Comparison of ENCODE assay signal across 8 cellular contexts in genomic region chr1:89358287-89358893, GRCh38. TPM values are rescaled to one million over a fixed set of nuclear protein-coding genes. Genes with fewer than 3 reads are reported as not detected.
DNase-seq lines count a peak whose midpoint lies in the region; ATAC-seq and TF ChIP-seq lines count a peak whose summit lies in the region.

No MANE protein-coding gene starts in this region.

- DNase-seq in D341Med (ENCODE audit: low spot score) (peak; percentile 65), MG63 (peak; percentile 46), SJCRH30 (peak; percentile 56 to 75), foreskin melanocyte (peak; percentile 52), osteoblast (ENCODE audit: insufficient read length, low spot score, missing footprints) (peak; percentile 25), thyroid gland (peak; percentile 74 to 85)
- DNase-seq in activated effector memory CD4-positive, alpha-beta T cell treated with Interleukin-2 at 50 U/mL for 16 hours = peak; percentile 70

- no peak overlapping the region for H3K27ac ChIP-seq in SJCRH30
- no peak overlapping the region for H3K27ac ChIP-seq in osteoblast (ENCODE audit: low read depth, low read length)
- no peak overlapping the region for H3K27ac ChIP-seq in thyroid gland

- H3K4me3 ChIP-seq in MG63 (no peak overlapping the region), SJCRH30 (no peak overlapping the region), osteoblast (ENCODE audit: insufficient read depth, low read length) (no peak overlapping the region), thyroid gland (replicated peaks in 1 of 3) (no peak overlapping the region)

- no peaks in the 10 kb centered on the region for H3K4me1 ChIP-seq in SJCRH30
- no peaks in the 10 kb centered on the region for H3K4me1 ChIP-seq in osteoblast (ENCODE audit: insufficient read depth, low read length)
- peaks cover 0 to under 1% of the 10 kb centered on the region in 2 donors for H3K4me1 ChIP-seq in thyroid gland

- intact Hi-C loops in thyroid gland (cut with DNase I) = loop anchor here (5.0 to 10.0 kb wide), 2 partner anchors 96 to 361 kb away; no protein-coding TSS in a partner anchor

- WGBS in thyroid gland, 2 donors = 24 to 26% methylated on average over 8 of the region's 8 CpGs

- H3K27me3 ChIP-seq in MG63 (no peaks in the 10 kb centered on the region), SJCRH30 (peaks cover 8% of the 10 kb centered on the region; the same call in 1 of the 2 replicates), osteoblast (ENCODE audit: insufficient read depth, low read length) (no peaks in the 10 kb centered on the region), thyroid gland (no peaks in the 10 kb centered on the region)

- no peaks in the 10 kb centered on the region for H3K79me2 ChIP-seq in osteoblast (ENCODE audit: insufficient read depth, low read length)

- TF ChIP-seq POLR2A in thyroid gland (IDR thresholded peaks at IDR 0.05) = no peak

- H3K4me2 ChIP-seq in osteoblast (ENCODE audit: insufficient read depth, low read length) = peak overlapping the region; percentile 40

- H4K20me1 ChIP-seq in osteoblast (ENCODE audit: insufficient read depth, low read length) = no peaks in the 10 kb centered on the region

- H3K9me3 ChIP-seq in MG63 (peaks cover 2% of the 10 kb centered on the region; the same call in 1 of the 2 replicates), SJCRH30 (replicated peaks) (no peaks in the 10 kb centered on the region), osteoblast (ENCODE audit: low read depth, low read length) (no peaks in the 10 kb centered on the region), thyroid gland (no peaks in the 10 kb centered on the region)

- H3K36me3 ChIP-seq in MG63 (no peaks in the 10 kb centered on the region), SJCRH30 (no peaks in the 10 kb centered on the region), osteoblast (ENCODE audit: insufficient read depth, low read length) (no peaks in the 10 kb centered on the region), thyroid gland (no peaks in the 10 kb centered on the region)

- TF ChIP-seq CTCF in osteoblast (IDR thresholded peaks at IDR 0.05; ENCODE audit: extremely low read depth, low read depth, low read length) (peak; percentile 80), thyroid gland (IDR thresholded peaks at IDR 0.05) (peak; percentile 19 to 84 (median 68))

- peak overlapping the region; percentile 50 for H2AFZ ChIP-seq in osteoblast (ENCODE audit: low read length)

- peak; percentile 56 for ATAC-seq in GM21576 (IDR thresholded peaks at IDR 0.05; ENCODE audit: unreplicated experiment)

RNA-seq across cellular contexts. Expression of gene GBP6, which starts 5.5 kb away (rescaled TPM):
- total RNA-seq in MG63 (2014; rRNA removed; shearing (Covaris generic); ENCODE audit: low replicate concordance) = not detected in 2 replicates
- not detected in 2 replicates for total RNA-seq in SJCRH30 (2014; rRNA removed; shearing (Covaris generic))
- total RNA-seq in osteoblast (not detected in 2 replicates), thyroid gland (under 1 TPM in 1 of 4 donors, not detected in 3; 0.89 TPM)

Comparison
In these comparisons a context has a peak if more than half of its experiments do, and no peak if none do; other contexts are left out.
1. DNase-seq: peak in every context shown above with its lines; median percentile 80 in thyroid gland; 70 in activated effector memory CD4-positive, alpha-beta T cell treated with Interleukin-2 at 50 U/mL for 16 hours; 66 in SJCRH30; 65 in D341Med; 52 in foreskin melanocyte; 46 in MG63; 25 in osteoblast.